8 cellular contexts compared by ENCODE assay signal in the genomic region with DNA sequence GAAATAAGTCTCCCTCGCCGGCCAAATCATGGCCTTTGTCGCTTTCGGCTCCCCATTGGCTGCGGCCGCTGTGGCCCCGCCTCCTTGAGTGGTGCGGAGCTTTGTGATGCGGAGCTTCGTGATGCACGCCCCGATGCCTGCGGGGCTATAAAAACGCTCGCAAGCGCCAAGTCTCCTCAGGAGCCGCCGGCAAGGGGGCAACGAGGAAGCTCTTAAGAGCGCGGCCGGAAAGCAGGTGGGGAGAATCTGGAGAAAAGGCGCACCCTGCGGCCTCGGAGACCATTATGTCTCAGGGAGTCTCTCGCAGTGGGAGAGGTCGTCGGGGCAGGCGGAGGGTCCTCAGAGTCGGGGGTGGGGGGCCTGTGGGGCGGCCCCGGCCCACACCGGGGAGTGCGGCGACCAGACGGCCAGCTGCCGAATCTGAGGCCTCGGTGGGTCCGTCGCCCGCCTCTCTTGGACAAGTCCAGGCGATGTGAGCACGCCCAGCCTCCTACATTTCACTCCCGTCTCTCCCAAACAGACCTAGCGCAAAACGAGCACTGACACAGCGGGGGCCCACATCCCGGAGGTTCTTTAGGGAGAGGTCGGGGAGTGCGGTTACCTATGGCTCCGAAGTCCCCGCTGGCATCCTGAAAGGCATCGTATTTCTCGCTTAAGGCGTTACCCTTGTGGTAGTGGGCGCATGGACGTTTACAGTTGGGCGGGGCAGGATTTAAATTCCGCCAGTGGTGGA. TPM values are rescaled to one million over a fixed set of nuclear protein-coding genes. Genes with fewer than 3 reads are reported as not detected.
A peak's percentile ranks its signal among the peaks of the same experiment; 100 is the strongest.
DNase-seq lines count a peak whose midpoint lies in the region; ATAC-seq and TF ChIP-seq lines count a peak whose summit lies in the region.

A gene with protein sequence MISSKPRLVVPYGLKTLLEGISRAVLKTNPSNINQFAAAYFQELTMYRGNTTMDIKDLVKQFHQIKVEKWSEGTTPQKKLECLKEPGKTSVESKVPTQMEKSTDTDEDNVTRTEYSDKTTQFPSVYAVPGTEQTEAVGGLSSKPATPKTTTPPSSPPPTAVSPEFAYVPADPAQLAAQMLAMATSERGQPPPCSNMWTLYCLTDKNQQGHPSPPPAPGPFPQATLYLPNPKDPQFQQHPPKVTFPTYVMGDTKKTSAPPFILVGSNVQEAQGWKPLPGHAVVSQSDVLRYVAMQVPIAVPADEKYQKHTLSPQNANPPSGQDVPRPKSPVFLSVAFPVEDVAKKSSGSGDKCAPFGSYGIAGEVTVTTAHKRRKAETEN (plus strand): TSS at position 179 of the 733 bp plus-strand sequence. CDS start 4,053 bp downstream, outside the sequence.

- H2AFZ ChIP-seq in OCI-LY1 (ENCODE audit: low read length): no peak within 1 kb of the TSS

- no peaks in the 10 kb centered on the region for H3K79me2 ChIP-seq in OCI-LY1 (ENCODE audit: insufficient read depth, low read length)

- H3K4me3 Mint-ChIP-seq in natural killer cell: peak within 1 kb of the TSS; percentile 91
- peak within 1 kb of the TSS; percentile 90 for H3K4me3 Mint-ChIP-seq in stimulated activated memory B cell treated with anti-CD40 and anti-IgM and Interleukin-4, amounts not matched to agents 10 μg/mL and 1 μg/mL and 100 μg/mL, for 72 hours

- no peaks in the 10 kb centered on the region for H3F3A ChIP-seq in OCI-LY1 (ENCODE audit: insufficient read depth, low read length)

- no peaks in the 10 kb centered on the region for H3K9me3 Mint-ChIP-seq in natural killer cell
- H3K9me3 Mint-ChIP-seq in stimulated activated memory B cell treated with anti-CD40 and anti-IgM and Interleukin-4, amounts not matched to agents 10 μg/mL and 1 μg/mL and 100 μg/mL, for 72 hours: peaks cover 3% of the 10 kb centered on the region

- H3K9me3 ChIP-seq in OCI-LY1 (ENCODE audit: low read length): no peaks in the 10 kb centered on the region

- H3K27ac Mint-ChIP-seq in natural killer cell: peak within 1 kb of the TSS; percentile 21 to 74
- H3K27ac Mint-ChIP-seq in stimulated activated memory B cell treated with anti-CD40 and anti-IgM and Interleukin-4, amounts not matched to agents 10 μg/mL and 1 μg/mL and 100 μg/mL, for 72 hours: peak within 1 kb of the TSS; percentile 85

- TF ChIP-seq CTCF in OCI-LY1 (IDR thresholded peaks at IDR 0.05; ENCODE audit: low read length): no peak
- TF ChIP-seq CTCF in fibroblast of the aortic adventitia (IDR thresholded peaks at IDR 0.05; ENCODE audit: insufficient read depth, low read length): no peak
- TF ChIP-seq CTCF in natural killer cell (IDR thresholded peaks at IDR 0.05): no peak

- ATAC-seq in GM19023 (IDR thresholded peaks at IDR 0.05; ENCODE audit: unreplicated experiment) (peak; percentile 92), HG03342 (IDR thresholded peaks at IDR 0.05; ENCODE audit: unreplicated experiment) (peak; percentile 91), natural killer cell (peak; percentile 87 to 98 (median 92))
- ATAC-seq in stimulated activated memory B cell treated with anti-CD40 and anti-IgM and Interleukin-4, amounts not matched to agents 10 μg/mL and 1 μg/mL and 100 μg/mL, for 72 hours: peak; percentile 95

- peak; percentile 93 for DNase-seq in AG08396 (ENCODE audit: low spot score)
- DNase-seq in activated effector memory CD4-positive, alpha-beta T cell treated with anti-CD3 and anti-CD28 coated beads, Interleukin-2, amount 50 U/mL, for 16 hours: peak; percentile 92
- DNase-seq in fibroblast of the aortic adventitia (ENCODE audit: low read depth): peak; percentile 84
- peak; percentile 59 for DNase-seq in natural killer cell

- no peaks in the 10 kb centered on the region for H4K20me1 ChIP-seq in OCI-LY1 (ENCODE audit: insufficient read depth, low read length)

- H3K36me3 Mint-ChIP-seq in natural killer cell: peaks cover 3% of the 10 kb centered on the region
- peaks cover 19% of the 10 kb centered on the region for H3K36me3 Mint-ChIP-seq in stimulated activated memory B cell treated with anti-CD40 and anti-IgM and Interleukin-4, amounts not matched to agents 10 μg/mL and 1 μg/mL and 100 μg/mL, for 72 hours

- no peaks in the 10 kb centered on the region for H3K4me1 ChIP-seq in OCI-LY1 (ENCODE audit: insufficient read depth, low read length, severe bottlenecking)

- no peaks in the 10 kb centered on the region for H3K9me2 ChIP-seq in OCI-LY1 (ENCODE audit: low read depth, low read length)

- no peaks in the 10 kb centered on the region for H3K36me3 ChIP-seq in OCI-LY1 (ENCODE audit: insufficient read depth, low read length)

- H3K27me3 ChIP-seq in OCI-LY1 (ENCODE audit: insufficient read depth, low read length): peaks cover 3% of the 10 kb centered on the region; the same call in 1 of the 2 replicates

- no peak within 1 kb of the TSS for H3K27ac ChIP-seq in OCI-LY1 (ENCODE audit: low read depth, low read length, poor library complexity, severe bottlenecking)

- H3K4me2 ChIP-seq in OCI-LY1 (ENCODE audit: low read length): peak within 1 kb of the TSS; percentile 33

- H3K4me1 Mint-ChIP-seq in natural killer cell: peaks cover 13 to 18% of the 10 kb centered on the region in 2 donors
- H3K4me1 Mint-ChIP-seq in stimulated activated memory B cell treated with anti-CD40 and anti-IgM and Interleukin-4, amounts not matched to agents 10 μg/mL and 1 μg/mL and 100 μg/mL, for 72 hours: peaks cover 31% of the 10 kb centered on the region

- H3K27me3 Mint-ChIP-seq in natural killer cell (ENCODE audit: low read depth in 2 of 2): peaks cover 18 to 19% of the 10 kb centered on the region in 2 donors
- peaks cover 8% of the 10 kb centered on the region for H3K27me3 Mint-ChIP-seq in stimulated activated memory B cell treated with anti-CD40 and anti-IgM and Interleukin-4, amounts not matched to agents 10 μg/mL and 1 μg/mL and 100 μg/mL, for 72 hours

- H3K9ac ChIP-seq in OCI-LY1 (ENCODE audit: low read length): no peak within 1 kb of the TSS

- intact Hi-C loops in natural killer cell (cut with micrococcal nuclease): no loop called here

- H3K4me3 ChIP-seq in OCI-LY1 (ENCODE audit: low read depth, low read length, poor library complexity, severe bottlenecking) (peak within 1 kb of the TSS; percentile 21), fibroblast of the aortic adventitia (ENCODE audit: low read depth, low read length) (peak within 1 kb of the TSS; percentile 76)

RNA-seq across cellular contexts. Expression of the gene that starts here (rescaled TPM):
- 4.6 and 7.3 TPM in 2 replicates for total RNA-seq in fibroblast of the aortic adventitia (ENCODE audit: low replicate concordance)
- total RNA-seq in natural killer cell: under 1 TPM in 2 of 3 donors, not detected in 1; 0.75 to 0.94 TPM

Comparison
In these comparisons a context has a peak if more than half of its experiments do, and no peak if none do; other contexts are left out.
1. Peak in DNase-seq and ATAC-seq in natural killer cell; RNA of the gene not detected or under 1 TPM.